ENCODE assay signal across 1 cellular context in the genomic region with DNA sequence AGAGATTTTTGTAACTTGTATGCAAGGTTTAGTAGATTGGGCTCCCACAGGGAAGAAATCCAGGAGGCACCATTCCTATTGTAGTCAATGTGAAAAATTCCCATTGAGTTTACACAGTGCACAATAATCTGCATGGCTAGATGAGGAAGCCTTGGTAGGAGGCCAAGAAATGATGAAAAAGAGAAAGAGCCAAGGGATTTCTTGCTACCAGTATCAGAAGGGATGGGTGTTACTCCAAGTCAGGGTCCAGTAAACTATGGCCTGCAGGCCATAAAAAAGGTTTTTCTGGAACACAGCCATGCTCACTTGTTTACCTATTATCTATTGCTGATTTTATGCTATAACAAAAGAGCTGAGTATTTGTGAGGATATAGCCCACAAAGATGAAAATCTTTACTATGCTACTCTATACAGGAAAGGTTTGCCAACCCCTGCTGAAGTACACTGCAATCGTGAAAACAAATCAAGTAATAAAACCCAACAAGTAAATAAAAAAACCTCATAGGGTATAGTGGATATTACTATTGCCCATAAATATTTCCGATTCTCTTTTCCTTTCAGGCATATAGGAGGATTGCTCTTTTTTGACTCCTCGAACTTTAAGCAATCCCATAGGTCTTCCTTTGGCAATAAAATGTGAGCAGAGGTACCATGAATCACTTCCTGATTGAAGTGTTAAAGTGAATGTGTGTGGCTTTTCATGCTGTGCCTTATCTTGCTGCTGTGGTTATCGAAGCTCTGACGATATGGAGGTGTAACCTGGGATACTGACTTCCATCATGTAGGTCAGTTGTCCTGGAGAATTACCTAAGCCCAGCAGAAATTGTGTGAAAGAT.
TF ChIP-seq lines count a peak whose summit lies in the region.

No MANE protein-coding gene starts in this region.

TF ChIP-seq in WTC11, 78 proteins besides CTCF, POLR2A, EP300 and RAD21 (continued from another document):
- TF ChIP-seq AFF4 (CRISPR knock-in tag; IDR thresholded peaks at IDR 0.05; ENCODE audit: borderline replicate concordance) = no peak
- no peak for TF ChIP-seq SOX15 (CRISPR knock-in tag; IDR thresholded peaks at IDR 0.05)
- no peak for TF ChIP-seq ZNF423 (CRISPR knock-in tag; IDR thresholded peaks at IDR 0.05)
- no peak for TF ChIP-seq ZNF263 (CRISPR knock-in tag; IDR thresholded peaks at IDR 0.05; ENCODE audit: low read depth)
- TF ChIP-seq ERG (CRISPR knock-in tag; IDR thresholded peaks at IDR 0.05) = no peak
- TF ChIP-seq GABPB1 (CRISPR knock-in tag; IDR thresholded peaks at IDR 0.05) = no peak
- TF ChIP-seq, protein P1, sequence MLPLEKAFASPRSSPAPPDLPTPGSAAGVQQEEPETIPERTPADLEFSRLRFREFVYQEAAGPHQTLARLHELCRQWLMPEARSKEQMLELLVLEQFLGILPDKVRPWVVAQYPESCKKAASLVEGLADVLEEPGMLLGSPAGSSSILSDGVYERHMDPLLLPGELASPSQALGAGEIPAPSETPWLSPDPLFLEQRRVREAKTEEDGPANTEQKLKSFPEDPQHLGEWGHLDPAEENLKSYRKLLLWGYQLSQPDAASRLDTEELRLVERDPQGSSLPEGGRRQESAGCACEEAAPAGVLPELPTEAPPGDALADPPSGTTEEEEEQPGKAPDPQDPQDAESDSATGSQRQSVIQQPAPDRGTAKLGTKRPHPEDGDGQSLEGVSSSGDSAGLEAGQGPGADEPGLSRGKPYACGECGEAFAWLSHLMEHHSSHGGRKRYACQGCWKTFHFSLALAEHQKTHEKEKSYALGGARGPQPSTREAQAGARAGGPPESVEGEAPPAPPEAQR (CRISPR knock-in tag; IDR thresholded peaks at IDR 0.05) = no peak
- TF ChIP-seq, protein P2, sequence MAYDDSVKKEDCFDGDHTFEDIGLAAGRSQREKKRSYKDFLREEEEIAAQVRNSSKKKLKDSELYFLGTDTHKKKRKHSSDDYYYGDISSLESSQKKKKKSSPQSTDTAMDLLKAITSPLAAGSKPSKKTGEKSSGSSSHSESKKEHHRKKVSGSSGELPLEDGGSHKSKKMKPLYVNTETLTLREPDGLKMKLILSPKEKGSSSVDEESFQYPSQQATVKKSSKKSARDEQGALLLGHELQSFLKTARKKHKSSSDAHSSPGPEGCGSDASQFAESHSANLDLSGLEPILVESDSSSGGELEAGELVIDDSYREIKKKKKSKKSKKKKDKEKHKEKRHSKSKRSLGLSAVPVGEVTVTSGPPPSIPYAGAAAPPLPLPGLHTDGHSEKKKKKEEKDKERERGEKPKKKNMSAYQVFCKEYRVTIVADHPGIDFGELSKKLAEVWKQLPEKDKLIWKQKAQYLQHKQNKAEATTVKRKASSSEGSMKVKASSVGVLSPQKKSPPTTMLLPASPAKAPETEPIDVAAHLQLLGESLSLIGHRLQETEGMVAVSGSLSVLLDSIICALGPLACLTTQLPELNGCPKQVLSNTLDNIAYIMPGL (CRISPR knock-in tag; IDR thresholded peaks at IDR 0.05) = no peak
- TF ChIP-seq TEAD4 (CRISPR knock-in tag; IDR thresholded peaks at IDR 0.05) = no peak
- TF ChIP-seq GTF2I (CRISPR knock-in tag; conservative IDR thresholded peaks at IDR 0.05) = no peak
- TF ChIP-seq TCF7 (CRISPR knock-in tag; IDR thresholded peaks at IDR 0.05; ENCODE audit: low read depth) = no peak
- TF ChIP-seq PRRX2 (CRISPR knock-in tag; IDR thresholded peaks at IDR 0.05) = no peak
- no peak for TF ChIP-seq CBFB (CRISPR knock-in tag; IDR thresholded peaks at IDR 0.05; ENCODE audit: low read depth)
- no peak for TF ChIP-seq KAT7 (CRISPR knock-in tag; IDR thresholded peaks at IDR 0.05; ENCODE audit: borderline replicate concordance)
- no peak for TF ChIP-seq FOXJ3 (CRISPR knock-in tag; IDR thresholded peaks at IDR 0.05; ENCODE audit: borderline replicate concordance)
- TF ChIP-seq ZBTB43 (CRISPR knock-in tag; IDR thresholded peaks at IDR 0.05) = no peak
